In the genomic region with DNA sequence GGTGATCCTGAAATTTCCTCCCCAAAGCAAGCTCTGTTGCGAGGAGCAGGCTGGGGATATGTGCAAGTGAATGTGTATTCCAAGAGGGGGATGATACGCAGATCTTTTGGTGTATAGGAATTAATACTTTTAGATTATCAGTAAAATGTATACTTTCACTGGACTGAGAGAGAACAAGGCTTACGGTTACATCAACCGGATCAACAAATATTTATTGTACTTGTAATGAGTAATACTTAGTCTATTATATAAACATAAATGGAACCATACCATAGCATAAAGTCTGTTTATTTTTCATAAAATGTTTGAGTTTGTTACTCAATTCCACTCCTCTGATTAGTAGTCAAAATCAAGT, we compare ENCODE assay signal across 8 cellular contexts. TPM values are rescaled to one million over a fixed set of nuclear protein-coding genes. Genes with fewer than 3 reads are reported as not detected.
DNase-seq lines count a peak whose midpoint lies in the region; ATAC-seq and TF ChIP-seq lines count a peak whose summit lies in the region.

No MANE protein-coding gene starts in this region.

- H3K9ac ChIP-seq in mammary epithelial cell (ENCODE audit: insufficient read depth, low read length) = peak overlapping the region; percentile 71

- H3K9me3 ChIP-seq in left ventricle myocardium inferior (replicated peaks) = no peaks in the 10 kb centered on the region
- no peaks in the 10 kb centered on the region for H3K9me3 ChIP-seq in mammary epithelial cell (replicated peaks; ENCODE audit: insufficient read depth, low read length)
- no peaks in the 10 kb centered on the region for H3K9me3 ChIP-seq in mononuclear cell (ENCODE audit: low read depth, low read length)

- H3K4me3 ChIP-seq in left ventricle myocardium inferior (peak overlapping the region; percentile 98), mammary epithelial cell (replicated peaks in 1 of 3; ENCODE audit: insufficient read depth in 1 of 3, low read depth in 2 of 3, low read length in 3 of 3) (peak overlapping the region; percentile 77 to 95 (median 92)), mononuclear cell (ENCODE audit: low read length) (peak overlapping the region; percentile 89)

- intact Hi-C loops in left ventricle myocardium inferior (cut with micrococcal nuclease) = no loop called here
- intact Hi-C loops in left ventricle myocardium superior (cut with micrococcal nuclease) = no loop called here
- intact Hi-C loops in mammary epithelial cell (cut with micrococcal nuclease) = loop anchor here (1.0 kb wide), 1 partner anchor 44 kb away; a partner anchor contains a TSS

- DNase-seq in left ventricle myocardium inferior = no peak
- no peak for DNase-seq in left ventricle myocardium superior
- DNase-seq in mammary epithelial cell = no peak
- DNase-seq in NCI-H774 (lab: John Stamatoyannopoulos, UW) = no peak
- no peak for DNase-seq in stimulated activated CD4-positive, alpha-beta T cell treated with anti-CD3 and anti-CD28 coated beads, Interleukin-1b, Interleukin-23, amount 100 ng/mL, for 48 hours
- DNase-seq in DMS53 (lab: John Stamatoyannopoulos, UW) = no peak
- no peak for DNase-seq in iPS-NIHi7 (ENCODE audit: extremely low spot score)

- no peaks in the 10 kb centered on the region for H3K27me3 ChIP-seq in left ventricle myocardium inferior (ENCODE audit: low read depth)
- no peaks in the 10 kb centered on the region for H3K27me3 ChIP-seq in mammary epithelial cell (ENCODE audit: insufficient read depth, low read length)
- no peaks in the 10 kb centered on the region for H3K27me3 ChIP-seq in mononuclear cell (ENCODE audit: insufficient read depth, low read length)

- peak overlapping the region; percentile 100 for H2AFZ ChIP-seq in mammary epithelial cell (ENCODE audit: low read depth, low read length)

- no peaks in the 10 kb centered on the region for H4K20me1 ChIP-seq in mammary epithelial cell (ENCODE audit: insufficient read depth, low read length)

- in situ Hi-C loops in mammary epithelial cell (cut with MboI; ENCODE audit: low sequenced_read_pairs in 2 of 2) = no loop called here

- CTCF ChIA-PET in mammary epithelial cell (lab: Charles Lee; ENCODE audit: low non-redundant PET) = interaction anchor here (0.6 to 0.7 kb wide), 2 partner anchors 9 to 52 kb away, joined by 3 to 5 read pairs; no protein-coding TSS in a partner anchor

- ATAC-seq in left ventricle myocardium superior = no peak

- BruUV-seq in mammary epithelial cell (replicated peaks; lab: Mats Ljungman, UMichigan) = TSS peak; percentile 41

- 6% methylated on average over 4 of the region's 4 CpGs for WGBS in mammary epithelial cell (ENCODE audit: low coverage, missing lambda C conversion rate)

- TF ChIP-seq CTCF in left ventricle myocardium inferior (IDR thresholded peaks at IDR 0.05; ENCODE audit: borderline replicate concordance) (no peak), mammary epithelial cell (conservative IDR thresholded peaks at IDR 0.05 in 1 of 2, IDR thresholded peaks at IDR 0.05 in 1 of 2; ENCODE audit: extremely low read depth in 1 of 2, insufficient read depth in 1 of 2, low read depth in 1 of 2, low read length in 2 of 2) (no peak)

- peaks cover 49% of the 10 kb centered on the region for H3K4me1 ChIP-seq in left ventricle myocardium inferior
- H3K4me1 ChIP-seq in mammary epithelial cell (ENCODE audit: insufficient read depth, low read length) = peaks cover 15% of the 10 kb centered on the region
- peaks cover 23% of the 10 kb centered on the region for H3K4me1 ChIP-seq in mononuclear cell (ENCODE audit: insufficient read depth, low read length)

- H3K27ac ChIP-seq in left ventricle myocardium inferior (replicated peaks) (peak overlapping the region; percentile 95), mammary epithelial cell (ENCODE audit: insufficient read depth, low read depth, low read length) (peak overlapping the region; percentile 67)

- H3K4me2 ChIP-seq in mammary epithelial cell (ENCODE audit: insufficient read depth, low read depth, low read length) = peak overlapping the region; percentile 86

- peaks cover 38% of the 10 kb centered on the region for H3K79me2 ChIP-seq in mammary epithelial cell (ENCODE audit: insufficient read depth, low read length)

- dilution Hi-C loops in mammary epithelial cell (cut with HindIII; ENCODE audit: low sequenced_read_pairs) = no loop called here

- H3K36me3 ChIP-seq in left ventricle myocardium inferior = no peaks in the 10 kb centered on the region
- peaks cover 1% of the 10 kb centered on the region for H3K36me3 ChIP-seq in mammary epithelial cell (ENCODE audit: insufficient read depth, low read length)

RNA-seq across cellular contexts. Expression of a gene that starts 0.7 kb away (rescaled TPM):
- total RNA-seq in left ventricle myocardium inferior (38.5 TPM), left ventricle myocardium superior (35.9 TPM), mammary epithelial cell (10 to 100 TPM; 55.7 to 73.4 TPM), mononuclear cell (152 TPM)
- polyA plus RNA-seq in mammary epithelial cell = 30.4 TPM
- 27.6 TPM for polyA minus RNA-seq in mammary epithelial cell

RNA-seq across cellular contexts. Expression of a gene that starts 36.2 kb away (rescaled TPM):
- total RNA-seq in left ventricle myocardium inferior (624 TPM), left ventricle myocardium superior (619 TPM), mammary epithelial cell (1,000 to 10,000 TPM in 1 of 2 donors, 100 to 1,000 TPM in 1; 257 to 1,240 TPM), mononuclear cell (790 TPM)
- polyA plus RNA-seq in mammary epithelial cell = 508 TPM
- 1,443 TPM for polyA minus RNA-seq in mammary epithelial cell

RNA-seq across cellular contexts. Expression of a gene that starts 42.3 kb away (rescaled TPM):
- total RNA-seq in left ventricle myocardium inferior (6.1 TPM), left ventricle myocardium superior (6.4 TPM), mammary epithelial cell (1 to 10 TPM in 1 of 2 donors, under 1 TPM in 1; 0.67 to 2.1 TPM), mononuclear cell (5.4 TPM)
- 3.8 TPM for polyA plus RNA-seq in mammary epithelial cell
- polyA minus RNA-seq in mammary epithelial cell = 16.0 TPM

RNA-seq across cellular contexts. Expression of a gene that starts 43.1 kb away (rescaled TPM):
- total RNA-seq in left ventricle myocardium inferior (14.3 TPM), left ventricle myocardium superior (14.8 TPM), mammary epithelial cell (1 to 10 TPM; 9.6 to 9.7 TPM), mononuclear cell (15.4 TPM)
- 2.6 TPM for polyA plus RNA-seq in mammary epithelial cell
- polyA minus RNA-seq in mammary epithelial cell = 8.7 TPM
